8 cellular contexts compared by ENCODE assay signal in genomic region chr2:189024861-189025618, GRCh38. TPM values are rescaled to one million over a fixed set of nuclear protein-coding genes. Genes with fewer than 3 reads are reported as not detected.
DNase-seq lines count a peak whose midpoint lies in the region; ATAC-seq and TF ChIP-seq lines count a peak whose summit lies in the region.

No MANE protein-coding gene starts in this region.

- H3K9me3 ChIP-seq in OCI-LY7 (ENCODE audit: low read length): no peaks in the 10 kb centered on the region

- H3K4me1 Mint-ChIP-seq in stimulated activated memory B cell treated with anti-CD40 and anti-IgM and Interleukin-4, amounts not matched to agents 10 μg/mL and 1 μg/mL and 100 μg/mL, for 72 hours: no peaks in the 10 kb centered on the region
- H3K4me1 Mint-ChIP-seq in activated T-cell treated with anti-CD3 and anti-CD28 coated beads, Interleukin-2, amount 50 U/mL, for 24 hours (ENCODE audit: low read depth): no peaks in the 10 kb centered on the region

- no peak overlapping the region for H3K4me3 ChIP-seq in OCI-LY7 (ENCODE audit: low read depth, low read length, poor library complexity, severe bottlenecking)

- no peak overlapping the region for H2AFZ ChIP-seq in OCI-LY7 (ENCODE audit: low read length)

- H3K27me3 Mint-ChIP-seq in stimulated activated memory B cell treated with anti-CD40 and anti-IgM and Interleukin-4, amounts not matched to agents 10 μg/mL and 1 μg/mL and 100 μg/mL, for 72 hours: no peaks in the 10 kb centered on the region
- peaks cover 14% of the 10 kb centered on the region for H3K27me3 Mint-ChIP-seq in activated T-cell treated with anti-CD3 and anti-CD28 coated beads, Interleukin-2, amount 50 U/mL, for 24 hours

- no peaks in the 10 kb centered on the region for H3K36me3 Mint-ChIP-seq in stimulated activated memory B cell treated with anti-CD40 and anti-IgM and Interleukin-4, amounts not matched to agents 10 μg/mL and 1 μg/mL and 100 μg/mL, for 72 hours
- H3K36me3 Mint-ChIP-seq in activated T-cell treated with anti-CD3 and anti-CD28 coated beads, Interleukin-2, amount 50 U/mL, for 24 hours (ENCODE audit: low read depth): no peaks in the 10 kb centered on the region

- H3K36me3 ChIP-seq in OCI-LY7 (ENCODE audit: insufficient read depth, low read length): no peaks in the 10 kb centered on the region

- no peak overlapping the region for H3K27ac Mint-ChIP-seq in stimulated activated memory B cell treated with anti-CD40 and anti-IgM and Interleukin-4, amounts not matched to agents 10 μg/mL and 1 μg/mL and 100 μg/mL, for 72 hours
- no peak overlapping the region for H3K27ac Mint-ChIP-seq in activated T-cell treated with anti-CD3 and anti-CD28 coated beads, Interleukin-2, amount 50 U/mL, for 24 hours

- TF ChIP-seq CTCF in OCI-LY7 (conservative IDR thresholded peaks at IDR 0.05; ENCODE audit: low read length): peak; percentile 69

- no peak overlapping the region for H3K27ac ChIP-seq in OCI-LY7 (ENCODE audit: low read depth, low read length, poor library complexity, severe bottlenecking)

- H3K9me3 Mint-ChIP-seq in stimulated activated memory B cell treated with anti-CD40 and anti-IgM and Interleukin-4, amounts not matched to agents 10 μg/mL and 1 μg/mL and 100 μg/mL, for 72 hours: no peaks in the 10 kb centered on the region
- H3K9me3 Mint-ChIP-seq in activated T-cell treated with anti-CD3 and anti-CD28 coated beads, Interleukin-2, amount 50 U/mL, for 24 hours: no peaks in the 10 kb centered on the region

- DNase-seq in ELR (ENCODE audit: low read depth) (peak; percentile 40), OCI-LY7 (ENCODE audit: low spot score) (peak; percentile 1), iPS DF 4.7 (ENCODE audit: extremely low read depth, low spot score) (peak; percentile 28)
- no peak for DNase-seq in stimulated activated naive CD4-positive, alpha-beta T cell treated with Interleukin-2 at 50 U/mL for 16 hours (lab: John Stamatoyannopoulos, UW)
- no peak for DNase-seq in activated T-cell treated with anti-CD3 and anti-CD28 coated beads, Interleukin-2, amount 50 U/mL, for 24 hours
- DNase-seq in activated CD4-positive, alpha-beta T cell treated with anti-CD3 and anti-CD28 coated beads, Interleukin-2, amount 50 U/mL, for 1 hour: no peak

- CTCF ChIA-PET in OCI-LY7 (lab: Charles Lee; ENCODE audit: unreplicated experiment): no interaction called here

- POLR2A ChIA-PET in OCI-LY7 (lab: Charles Lee): no interaction called here

- H3K79me2 ChIP-seq in OCI-LY7 (ENCODE audit: insufficient read depth, low read depth, low read length): no peaks in the 10 kb centered on the region

- no peaks in the 10 kb centered on the region for H3K4me1 ChIP-seq in OCI-LY7 (ENCODE audit: insufficient read depth, low read length, poor library complexity, severe bottlenecking)

- peak; percentile 64 for ATAC-seq in GM21825 (IDR thresholded peaks at IDR 0.05; ENCODE audit: unreplicated experiment)
- no peak for ATAC-seq in stimulated activated memory B cell treated with anti-CD40 and anti-IgM and Interleukin-4, amounts not matched to agents 10 μg/mL and 1 μg/mL and 100 μg/mL, for 72 hours

- intact Hi-C loops in OCI-LY7 (cut with micrococcal nuclease; ENCODE audit: unreplicated experiment): no loop called here

- H3K4me2 ChIP-seq in OCI-LY7 (ENCODE audit: low read length): no peak overlapping the region

- H4K20me1 ChIP-seq in OCI-LY7 (ENCODE audit: insufficient read depth, low read length): no peaks in the 10 kb centered on the region

- no TSS peak for BruUV-seq in OCI-LY7 (replicated peaks; lab: Mats Ljungman, UMichigan)

- H3K4me3 Mint-ChIP-seq in stimulated activated memory B cell treated with anti-CD40 and anti-IgM and Interleukin-4, amounts not matched to agents 10 μg/mL and 1 μg/mL and 100 μg/mL, for 72 hours: no peak overlapping the region
- no peak overlapping the region for H3K4me3 Mint-ChIP-seq in activated T-cell treated with anti-CD3 and anti-CD28 coated beads, Interleukin-2, amount 50 U/mL, for 24 hours

- no peaks in the 10 kb centered on the region for H3K9me2 ChIP-seq in OCI-LY7 (ENCODE audit: insufficient read depth, low read length)

RNA-seq across cellular contexts. Expression of gene COL3A1, which starts 50.9 kb away (rescaled TPM):
- not detected in 2 replicates for total RNA-seq in OCI-LY7 (2014; rRNA removed; shearing (Covaris generic))
- not detected in 2 replicates for total RNA-seq in OCI-LY7 (2022)

Comparison
In these comparisons a context has a peak if more than half of its experiments do, and no peak if none do; other contexts are left out.
1. DNase-seq: peak in ELR (single experiment), OCI-LY7 (single experiment) and iPS DF 4.7 (single experiment); none in stimulated activated naive CD4-positive, alpha-beta T cell treated with Interleukin-2 at 50 U/mL for 16 hours (single experiment), activated T-cell treated with anti-CD3 and anti-CD28 coated beads, Interleukin-2, amount 50 U/mL, for 24 hours (single experiment) and activated CD4-positive, alpha-beta T cell treated with anti-CD3 and anti-CD28 coated beads, Interleukin-2, amount 50 U/mL, for 1 hour (single experiment).